ENCODE assay signal across 33 cellular contexts in genomic region chr9:81462759-81463158, GRCh38.
"Had no signal": no experiment of that assay in that cellular context is flagged by ENCODE, and none has a peak within 500 bp of the region (broad histone marks: within the 10 kb centered on the region; RNA-seq: fewer than 3 reads in every experiment).

No MANE protein-coding gene starts in this region.

- FAIRE-seq: colon, urothelium cell line had no signal

- DNase-seq: activated CD4-positive, alpha-beta memory T cell treated with anti-CD3 and anti-CD28 coated beads for 36 hours; activated CD4-positive, alpha-beta T cell treated with anti-CD3 and anti-CD28 coated beads, Interleukin-2, amount 10 ng/mL, durations not matched to agents 24 days and 14 days; activated CD8-positive, alpha-beta memory T cell treated with anti-CD3 and anti-CD28 coated beads, Interleukin-2, amount 50 U/mL, for 4 hours; activated gamma-delta T cell; activated naive CD4-positive, alpha-beta T cell treated with anti-CD3 and anti-CD28 coated beads, Interleukin-2, amount 50 U/mL, for 16 hours; activated T-cell treated with anti-CD3 and anti-CD28 coated beads, Interleukin-2, amount 50 U/mL, for 1 hour; amygdala; dermis blood vessel endothelial cell; effector CD4-positive, alpha-beta T cell; heart left ventricle; kidney glomerular epithelial cell; lower lobe of right lung; mesenchymal stem cell; mucosa of descending colon; naive B cell; nephron progenitor cell; right lobe of liver; stimulated activated CD4-positive, alpha-beta T cell treated with anti-CD3 and anti-CD28 coated beads, Interleukin-12 subunit alpha, Interleukin-12 subunit beta, amount 100 ng/mL, for 4 hours; stimulated activated CD4-positive, alpha-beta T cell treated with anti-CD3 and anti-CD28 coated beads, Interleukin-4, amount 100 ng/mL, for 1 hour; T-helper 17 cell; T1000; trophoblast cell; WERI-Rb-1 had no signal

- H3K27me3 ChIP-seq: breast epithelium, esophagus muscularis mucosa, heart left ventricle, right lobe of liver had no signal

- H3K36me3 ChIP-seq: breast epithelium, esophagus muscularis mucosa, heart left ventricle, lower lobe of right lung, neutrophil, right lobe of liver, thoracic aorta, WERI-Rb-1 had no signal

- H3K9me3 ChIP-seq: breast epithelium, esophagus muscularis mucosa, heart left ventricle, lower lobe of right lung, mucosa of descending colon, neutrophil, right lobe of liver, thoracic aorta had no signal

- H3K4me3 ChIP-seq: breast epithelium, esophagus muscularis mucosa, heart left ventricle, lower lobe of right lung, mucosa of descending colon, right lobe of liver, skin epidermis, thoracic aorta had no signal

- H3K4me1 ChIP-seq: breast epithelium, lower lobe of right lung, right lobe of liver had no signal

- H3K27ac ChIP-seq: breast epithelium, esophagus muscularis mucosa, heart left ventricle, lower lobe of right lung, neutrophil, right lobe of liver, skin epidermis, thoracic aorta, WERI-Rb-1 had no signal

- ATAC-seq: activated CD4-positive, CD25-positive, alpha-beta regulatory T cell treated with anti-CD3 and anti-CD28 coated beads, Interleukin-2, amount 50 U/mL, for 24 hours; heart left ventricle; left lobe of liver; lower lobe of right lung; mucosa of descending colon; right lobe of liver; stimulated activated effector memory CD8-positive, alpha-beta T cell treated with anti-CD3 and anti-CD28 coated beads, Interleukin-12 subunit alpha, Interleukin-12 subunit beta, amount 100 ng/mL, for 72 hours; T-helper 17 cell had no signal
